In the genomic region with DNA sequence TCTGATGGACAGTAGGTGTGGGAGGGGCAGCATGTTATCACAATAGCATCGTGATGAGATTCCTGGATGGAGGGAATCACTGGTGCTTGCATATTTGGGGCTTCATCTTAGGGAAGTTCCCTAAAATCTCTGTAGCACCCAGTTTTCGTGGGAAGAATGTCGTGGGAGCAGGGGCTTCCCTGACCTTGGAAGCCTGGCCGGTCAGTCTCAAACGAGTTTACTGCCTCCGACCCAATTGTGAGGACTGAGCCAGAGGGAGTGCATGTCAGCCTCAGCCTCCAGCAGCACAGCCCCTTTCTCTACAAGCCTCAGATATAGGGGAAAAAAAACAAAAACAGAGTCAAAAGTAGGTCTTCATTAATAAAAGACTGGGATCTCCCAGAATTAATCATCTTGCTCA, we compare ENCODE assay signal across 18 cellular contexts. TPM values are rescaled to one million over a fixed set of nuclear protein-coding genes. Genes with fewer than 3 reads are reported as not detected.
DNase-seq lines count a peak whose midpoint lies in the region; ATAC-seq, FAIRE-seq and TF ChIP-seq lines count a peak whose summit lies in the region.
"Had no signal": no experiment of that assay in that cellular context is flagged by ENCODE, and none has a peak within 500 bp of the region (broad histone marks: within the 10 kb centered on the region; RNA-seq: fewer than 3 reads in every experiment).

No MANE protein-coding gene starts in this region.

- ATAC-seq in HG02623 (IDR thresholded peaks at IDR 0.05; ENCODE audit: unreplicated experiment): no peak
- ATAC-seq in GM19397 (IDR thresholded peaks at IDR 0.05; ENCODE audit: unreplicated experiment): no peak
- ATAC-seq: foreskin keratinocyte had no signal

- TF ChIP-seq CTCF in HFFc6 (IDR thresholded peaks at IDR 0.05) (no peak), chondrocyte (IDR thresholded peaks at IDR 0.05) (no peak)

- H3K9ac ChIP-seq in muscle layer of colon (ENCODE audit: low read length) (peak overlapping the region; percentile 26), subcutaneous abdominal adipose tissue (ENCODE audit: low read length in 5 of 5) (no peak overlapping the region)
- H3K9ac ChIP-seq: KMS-11 had no signal

- H3K36me3 ChIP-seq in muscle layer of colon (ENCODE audit: insufficient read depth, low read length): no peaks in the 10 kb centered on the region
- peaks cover 0 to 19% (median 3%) of the 10 kb centered on the region in 5 donors for H3K36me3 ChIP-seq in subcutaneous abdominal adipose tissue (ENCODE audit: control insufficient read depth in 5 of 5, insufficient read depth in 5 of 5, low read length in 5 of 5)
- H3K36me3 ChIP-seq: HAP-1 had no signal

- peak overlapping the region; percentile 31 for H3K4me3 Mint-ChIP-seq in HFFc6
- H3K4me3 Mint-ChIP-seq in chondrocyte (ENCODE audit: unreplicated experiment): no peak overlapping the region
- H3K4me3 Mint-ChIP-seq: activated T-cell treated with anti-CD3 and anti-CD28 coated beads, Interleukin-2, amount 50 U/mL, for 24 hours; stimulated activated naive CD8-positive, alpha-beta T cell treated with anti-CD3 and anti-CD28 coated beads, Interleukin-15, Interleukin-2, amounts not matched to agents 100 ng/mL and 50 ng/mL, for 24 hours had no signal

- H3K27me3 ChIP-seq in muscle layer of colon (ENCODE audit: control insufficient read depth in 1 of 2, insufficient read depth in 2 of 2, low read length in 2 of 2) (no peaks in the 10 kb centered on the region), subcutaneous abdominal adipose tissue (ENCODE audit: control insufficient read depth in 5 of 5, insufficient read depth in 4 of 5, low read length in 5 of 5) (no peaks in the 10 kb centered on the region)
- H3K27me3 ChIP-seq: foreskin keratinocyte had no signal

- H3K27me3 Mint-ChIP-seq in HFFc6 (ENCODE audit: insufficient read depth) (no peaks in the 10 kb centered on the region; the same call in 1 of the 2 replicates), chondrocyte (ENCODE audit: low read depth) (no peaks in the 10 kb centered on the region)

- H3K9me3 Mint-ChIP-seq in HFFc6: no peaks in the 10 kb centered on the region
- no peaks in the 10 kb centered on the region for H3K9me3 Mint-ChIP-seq in chondrocyte (ENCODE audit: low read depth)
- H3K9me3 Mint-ChIP-seq: activated T-cell treated with anti-CD3 and anti-CD28 coated beads, Interleukin-2, amount 50 U/mL, for 24 hours; stimulated activated naive CD8-positive, alpha-beta T cell treated with anti-CD3 and anti-CD28 coated beads, Interleukin-15, Interleukin-2, amounts not matched to agents 100 ng/mL and 50 ng/mL, for 24 hours had no signal

- no peak for DNase-seq in HFFc6
- no peak for DNase-seq in chondrocyte (ENCODE audit: low spot score)
- DNase-seq in RCC 7860 (ENCODE audit: low spot score): no peak
- no peak for DNase-seq in midbrain (lab: John Stamatoyannopoulos, UW)
- DNase-seq: activated CD4-positive, alpha-beta T cell treated with anti-CD3 and anti-CD28 coated beads, Interleukin-2, amount 50 U/mL, for 1 hour; activated T-cell treated with anti-CD3 and anti-CD28 coated beads, Interleukin-2, amount 50 U/mL, for 24 hours; amniotic stem cell; foreskin keratinocyte; NCI-H1436; NCI-H510A; RPMI8226 had no signal

- peaks cover 78% of the 10 kb centered on the region for H3K4me1 Mint-ChIP-seq in HFFc6 (ENCODE audit: low read depth)
- peaks cover 100% of the 10 kb centered on the region for H3K4me1 Mint-ChIP-seq in chondrocyte (ENCODE audit: low read depth)

- peak overlapping the region; percentile 87 for H3K27ac Mint-ChIP-seq in HFFc6
- H3K27ac Mint-ChIP-seq in chondrocyte (ENCODE audit: unreplicated experiment): peak overlapping the region; percentile 95
- H3K27ac Mint-ChIP-seq: activated T-cell treated with anti-CD3 and anti-CD28 coated beads, Interleukin-2, amount 50 U/mL, for 24 hours; stimulated activated naive CD8-positive, alpha-beta T cell treated with anti-CD3 and anti-CD28 coated beads, Interleukin-15, Interleukin-2, amounts not matched to agents 100 ng/mL and 50 ng/mL, for 24 hours had no signal

- peaks cover 93% of the 10 kb centered on the region for H3K4me1 ChIP-seq in muscle layer of colon (ENCODE audit: insufficient read depth, low read length)
- peaks cover 14 to 76% (median 64%) of the 10 kb centered on the region in 5 donors for H3K4me1 ChIP-seq in subcutaneous abdominal adipose tissue (ENCODE audit: control insufficient read depth in 5 of 5, insufficient read depth in 5 of 5, low read length in 5 of 5)
- H3K4me1 ChIP-seq: HAP-1 had no signal

- H3K4me3 ChIP-seq in muscle layer of colon (ENCODE audit: low read depth in 1 of 2, low read length in 2 of 2): no peak overlapping the region
- no peak overlapping the region for H3K4me3 ChIP-seq in subcutaneous abdominal adipose tissue (ENCODE audit: low read depth in 1 of 5, low read length in 5 of 5)
- H3K4me3 ChIP-seq: HAP-1 had no signal

- H3K36me3 Mint-ChIP-seq in HFFc6 (ENCODE audit: low read depth): peaks cover 42% of the 10 kb centered on the region
- peaks cover 31% of the 10 kb centered on the region for H3K36me3 Mint-ChIP-seq in chondrocyte (ENCODE audit: low read depth)

- no peaks in the 10 kb centered on the region for H3K9me3 ChIP-seq in muscle layer of colon (ENCODE audit: low read length)
- no peaks in the 10 kb centered on the region for H3K9me3 ChIP-seq in subcutaneous abdominal adipose tissue (ENCODE audit: control insufficient read depth in 5 of 5, low read length in 5 of 5)
- H3K9me3 ChIP-seq: HAP-1 had no signal

- FAIRE-seq in RCC 7860 (lab: Jason Lieb, UNC): no peak

- peak overlapping the region; percentile 92 for H3K27ac ChIP-seq in muscle layer of colon (ENCODE audit: low read depth, low read length)
- peak overlapping the region; percentile 90 for H3K27ac ChIP-seq in subcutaneous abdominal adipose tissue (ENCODE audit: low read depth, low read length)
- H3K27ac ChIP-seq: foreskin keratinocyte, KMS-11 had no signal

RNA-seq across cellular contexts. Expression of gene COL4A2, which starts 32.2 kb away (rescaled TPM):
- 100 to 1,000 TPM; 202 to 327 (median 217) TPM for total RNA-seq in HFFc6 (2021; fragmentation: NEBNext Ultra II Directional; extraction: Animal tissue kit (Norgen Biotek cat#: 25700))
- 1,370 to 2,411 TPM (median 2,366 TPM) in 3 replicates for total RNA-seq in chondrocyte

RNA-seq across cellular contexts. Expression of gene COL4A1, which starts 32.3 kb away (rescaled TPM):
- 100 to 1,000 TPM; 137 to 328 (median 148) TPM for total RNA-seq in HFFc6 (2021; fragmentation: NEBNext Ultra II Directional; extraction: Animal tissue kit (Norgen Biotek cat#: 25700))
- total RNA-seq in chondrocyte: 2,319 to 5,210 TPM (median 5,209 TPM) in 3 replicates
